21 cellular contexts compared by ENCODE assay signal in genomic region chr15:28140062-28140461, GRCh38. TPM values are rescaled to one million over a fixed set of nuclear protein-coding genes. Genes with fewer than 3 reads are reported as not detected.
"Had no signal": no experiment of that assay in that cellular context is flagged by ENCODE, and none has a peak within 500 bp of the region (broad histone marks: within the 10 kb centered on the region; RNA-seq: fewer than 3 reads in every experiment).

No MANE protein-coding gene starts in this region.

- H3K9me3 ChIP-seq: MG63, SJSA1 had no signal

- H3K27ac ChIP-seq: SJSA1, SK-N-MC had no signal

- H3K27me3 ChIP-seq: MG63, SJSA1 had no signal

- H3K4me3 ChIP-seq: MG63, SJSA1, SK-N-MC had no signal

- H3K4me1 ChIP-seq: SJSA1 had no signal

- DNase-seq: KBM-7, MG63, NCI-H1092, NCI-H1105 treated with DMSO at 0.1 percent for 48 hours, NCI-H1417 treated with DMSO at 0.1 percent for 48 hours, NCI-H187, NCI-H2029, NCI-H2081 treated with DMSO at 0.1 percent for 48 hours, NCI-H2171, NCI-H226, NCI-H446, NCI-H510A, NCI-H524 treated with DMSO at 0.1 percent for 48 hours, NCI-H69, NCI-H774, Right ventricle myocardium superior, RPMI8226, SIG-M5 had no signal

RNA-seq across cellular contexts. Expression of gene OCA2, which starts 40.9 kb away (rescaled TPM):
- total RNA-seq: HT-29 had no signal
